Comparison of ENCODE assay signal across 12 cellular contexts in the genomic region with DNA sequence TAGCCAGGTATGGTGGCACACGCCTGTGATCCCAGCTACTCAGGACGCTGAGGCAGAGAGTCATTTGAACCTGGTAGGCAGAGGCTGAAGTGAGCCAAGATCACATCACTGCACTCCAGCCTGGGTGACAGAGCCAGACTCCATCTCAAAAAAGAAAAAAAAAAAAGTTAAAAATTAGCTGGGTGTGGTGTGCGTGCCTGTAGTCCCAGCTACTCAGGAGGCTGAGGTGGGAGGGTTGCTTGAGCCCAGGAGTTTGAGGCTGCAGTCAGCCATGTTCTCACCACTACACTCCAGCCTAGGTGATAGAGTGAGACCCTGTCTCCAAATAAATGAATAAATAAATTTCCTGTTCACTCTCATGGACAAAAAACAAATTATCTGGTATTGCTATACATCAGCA. TPM values are rescaled to one million over a fixed set of nuclear protein-coding genes. Genes with fewer than 3 reads are reported as not detected.
A peak's percentile ranks its signal among the peaks of the same experiment; 100 is the strongest.
DNase-seq lines count a peak whose midpoint lies in the region; ATAC-seq and TF ChIP-seq lines count a peak whose summit lies in the region.
"Not testable (repeated sequence)": the region's sequence is repeated elsewhere in the genome, so short reads cannot be mapped to it uniquely, and the experiment has no call there.
"Had no signal": no experiment of that assay in that cellular context is flagged by ENCODE, and none has a peak within 500 bp of the region (broad histone marks: within the 10 kb centered on the region; RNA-seq: fewer than 3 reads in every experiment).

No MANE protein-coding gene starts in this region.

- not testable (repeated sequence) for DNase-seq in body of pancreas; endothelial cell (ENCODE audit: low spot score); lower lobe of right lung; neural progenitor cell (ENCODE audit: low spot score); psoas muscle

- not testable (repeated sequence) for TF ChIP-seq CTCF in body of pancreas (IDR thresholded peaks at IDR 0.05); endothelial cell (IDR thresholded peaks at IDR 0.05; ENCODE audit: unreplicated experiment); lower lobe of right lung (IDR thresholded peaks at IDR 0.05); neural progenitor cell (IDR thresholded peaks at IDR 0.05); psoas muscle (IDR thresholded peaks at IDR 0.05)

- intact Hi-C loops in body of pancreas (cut with DNase I); lower lobe of right lung (cut with DNase I); psoas muscle (cut with DNase I): not testable (repeated sequence)

- H3K27ac Mint-ChIP-seq in endothelial cell (ENCODE audit: unreplicated experiment): not testable (repeated sequence)
- peak overlapping the region; percentile 78 for H3K27ac Mint-ChIP-seq in neural progenitor cell

- H3K36me3 Mint-ChIP-seq in endothelial cell (ENCODE audit: low read depth, unreplicated experiment); neural progenitor cell: not testable (repeated sequence)

- H3K36me3 ChIP-seq in HUES48 (ENCODE audit: control insufficient read depth, insufficient read depth, low read length); body of pancreas (replicated peaks in 1 of 2; ENCODE audit: insufficient read depth in 1 of 2, low read depth in 2 of 2); iPS-18a (ENCODE audit: control insufficient read depth, low read depth, low read length); lower lobe of right lung; neural progenitor cell; psoas muscle (ENCODE audit: insufficient read depth in 1 of 2, low read depth in 1 of 2): not testable (repeated sequence)

- H3K4me2 ChIP-seq in neural progenitor cell: peak overlapping the region; percentile 82

- not testable (repeated sequence) for H3K9ac ChIP-seq in HUES48 (ENCODE audit: low read depth, low read length); iPS-18a (ENCODE audit: low read length); neural progenitor cell

- H3K9me3 ChIP-seq in HUES48 (ENCODE audit: control insufficient read depth, insufficient read depth, low read length); body of pancreas; iPS-18a (ENCODE audit: control insufficient read depth, low read depth, low read length); lower lobe of right lung; neural progenitor cell (ENCODE audit: low read depth); psoas muscle: not testable (repeated sequence)

- H3K4me3 ChIP-seq in HUES48 (ENCODE audit: low read depth, low read length): peak overlapping the region; percentile 58
- not testable (repeated sequence) for H3K4me3 ChIP-seq in body of pancreas
- H3K4me3 ChIP-seq in iPS-18a (ENCODE audit: low read length): peak overlapping the region; percentile 53
- peak overlapping the region; percentile 51 for H3K4me3 ChIP-seq in lower lobe of right lung
- peak overlapping the region; percentile 58 for H3K4me3 ChIP-seq in neural progenitor cell
- H3K4me3 ChIP-seq in psoas muscle: peak overlapping the region; percentile 60

- H3K9me3 Mint-ChIP-seq in endothelial cell (ENCODE audit: unreplicated experiment); neural progenitor cell: not testable (repeated sequence)

- H4K20me1 ChIP-seq in neural progenitor cell (ENCODE audit: low read depth): not testable (repeated sequence)

- not testable (repeated sequence) for H3F3A ChIP-seq in neural progenitor cell (ENCODE audit: low read depth)

- TF ChIP-seq POLR2A in body of pancreas (IDR thresholded peaks at IDR 0.05): not testable (repeated sequence)

- H3K79me2 ChIP-seq in neural progenitor cell (ENCODE audit: low read depth): not testable (repeated sequence)

- H3K27me3 ChIP-seq in HUES48 (ENCODE audit: control insufficient read depth, insufficient read depth, low read length) (peaks cover 22% of the 10 kb centered on the region), iPS-18a (ENCODE audit: control insufficient read depth, insufficient read depth, low read length) (peaks cover 22% of the 10 kb centered on the region), lower lobe of right lung (ENCODE audit: low read depth) (peaks cover 18% of the 10 kb centered on the region), neural progenitor cell (peaks cover 25% of the 10 kb centered on the region), psoas muscle (ENCODE audit: insufficient read depth in 3 of 3, low read length in 2 of 3) (peaks cover 0 to 47% (median 9%) of the 10 kb centered on the region in 3 donors)
- not testable (repeated sequence) for H3K27me3 ChIP-seq in body of pancreas

- H2AFZ ChIP-seq in neural progenitor cell (replicated peaks): peak overlapping the region; percentile 91

- 64 to 71% methylated on average over 3 of the region's 3 CpGs for WGBS in body of pancreas, 2 donors
- 81 to 85% (median 85%) methylated on average over 3 of the region's 3 CpGs for WGBS in psoas muscle, 3 donors

- H3K27ac ChIP-seq in HUES48 (ENCODE audit: low read depth, low read length); iPS-18a (ENCODE audit: low read length); neural progenitor cell; psoas muscle: not testable (repeated sequence)
- H3K27ac ChIP-seq in body of pancreas: peak overlapping the region in 1 of 4 donors; percentile 37
- peak overlapping the region; percentile 65 for H3K27ac ChIP-seq in lower lobe of right lung

- ATAC-seq in body of pancreas (peak; percentile 38), lower lobe of right lung (peak; percentile 38 to 42)
- ATAC-seq in psoas muscle: not testable (repeated sequence)

- H3K4me3 Mint-ChIP-seq in endothelial cell (ENCODE audit: unreplicated experiment): peak overlapping the region; percentile 79
- peak overlapping the region; percentile 85 for H3K4me3 Mint-ChIP-seq in neural progenitor cell

- H3K4me1 ChIP-seq in HUES48 (ENCODE audit: control insufficient read depth, insufficient read depth, low read length); iPS-18a (ENCODE audit: control insufficient read depth, low read depth, low read length); lower lobe of right lung; neural progenitor cell; psoas muscle: not testable (repeated sequence)
- H3K4me1 ChIP-seq in body of pancreas: peaks cover 16% of the 10 kb centered on the region

- H3K4me1 Mint-ChIP-seq in endothelial cell (ENCODE audit: unreplicated experiment): not testable (repeated sequence)
- H3K4me1 Mint-ChIP-seq in neural progenitor cell: peaks cover 16% of the 10 kb centered on the region

- not testable (repeated sequence) for H3K27me3 Mint-ChIP-seq in endothelial cell (ENCODE audit: unreplicated experiment)
- peaks cover 10% of the 10 kb centered on the region for H3K27me3 Mint-ChIP-seq in neural progenitor cell (ENCODE audit: insufficient read depth, low read depth)

RNA-seq across cellular contexts. Expression of gene SEC14L6, which starts 5.0 kb away (rescaled TPM):
- total RNA-seq in body of pancreas: 1 to 10 TPM in 1 of 2 donors, under 1 TPM in 1; 0.99 to 2.1 TPM
- total RNA-seq in endothelial cell (ENCODE audit: unreplicated experiment): 1.4 TPM
- total RNA-seq in lower lobe of right lung: 14.8 TPM
- total RNA-seq in neural progenitor cell (ENCODE audit: low replicate concordance): 2.4 and 2.7 TPM in 2 replicates
- not detected for total RNA-seq in psoas muscle
- polyA plus RNA-seq in psoas muscle: not detected
- total RNA-seq: CD4-positive, alpha-beta memory T cell; IMR-90; PC-3 had no signal
- polyA plus RNA-seq: CD4-positive, alpha-beta memory T cell had no signal

RNA-seq across cellular contexts. Expression of gene GAL3ST1, which starts 33.0 kb away (rescaled TPM):
- total RNA-seq in body of pancreas (10 to 100 TPM in 1 of 2 donors, 1 to 10 TPM in 1; 3.4 to 13.8 TPM), endothelial cell (ENCODE audit: unreplicated experiment) (3.0 TPM), lower lobe of right lung (1.7 TPM), neural progenitor cell (ENCODE audit: low replicate concordance) (4.3 and 10.1 TPM in 2 replicates), psoas muscle (1 to 10 TPM in 3 of 4 donors, under 1 TPM in 1; 0.80 to 2.7 (median 1.3) TPM)
- polyA plus RNA-seq in psoas muscle: under 1 TPM; 0.21 to 0.63 (median 0.39) TPM
- total RNA-seq: IMR-90, PC-3 had no signal
- polyA plus RNA-seq: BJ, IMR-90 had no signal

RNA-seq across cellular contexts. Expression of gene SEC14L4, which starts 36.0 kb away (rescaled TPM):
- total RNA-seq in body of pancreas (under 1 TPM in 1 of 2 donors, not detected in 1; 0.66 TPM), endothelial cell (ENCODE audit: unreplicated experiment) (1.0 TPM), lower lobe of right lung (17.4 TPM), neural progenitor cell (ENCODE audit: low replicate concordance) (0.31 TPM in 1 of 2 replicates, not detected in the other), psoas muscle (not detected)
- under 1 TPM in 2 of 3 donors, not detected in 1; 0.01 to 0.07 TPM for polyA plus RNA-seq in psoas muscle
- total RNA-seq: CD4-positive, alpha-beta memory T cell; H7; IMR-90 had no signal
- polyA plus RNA-seq: BJ; CD4-positive, alpha-beta memory T cell; IMR-90 had no signal

RNA-seq across cellular contexts. Expression of gene PES1, which starts 50.2 kb away (rescaled TPM):
- total RNA-seq in body of pancreas: 10 to 100 TPM; 45.5 to 50.1 TPM
- total RNA-seq in endothelial cell (ENCODE audit: unreplicated experiment): 84.0 TPM
- total RNA-seq in lower lobe of right lung: 47.0 TPM
- total RNA-seq in neural progenitor cell (ENCODE audit: low replicate concordance): 30.2 and 54.4 TPM in 2 replicates
- total RNA-seq in psoas muscle: 10 to 100 TPM; 32.8 to 74.8 (median 63.7) TPM
- 100 to 1,000 TPM in 1 of 3 donors, 10 to 100 TPM in 2; 55.9 to 100 (median 69.4) TPM for polyA plus RNA-seq in psoas muscle
